Comparison of ENCODE assay signal across 9 cellular contexts in the genomic region with DNA sequence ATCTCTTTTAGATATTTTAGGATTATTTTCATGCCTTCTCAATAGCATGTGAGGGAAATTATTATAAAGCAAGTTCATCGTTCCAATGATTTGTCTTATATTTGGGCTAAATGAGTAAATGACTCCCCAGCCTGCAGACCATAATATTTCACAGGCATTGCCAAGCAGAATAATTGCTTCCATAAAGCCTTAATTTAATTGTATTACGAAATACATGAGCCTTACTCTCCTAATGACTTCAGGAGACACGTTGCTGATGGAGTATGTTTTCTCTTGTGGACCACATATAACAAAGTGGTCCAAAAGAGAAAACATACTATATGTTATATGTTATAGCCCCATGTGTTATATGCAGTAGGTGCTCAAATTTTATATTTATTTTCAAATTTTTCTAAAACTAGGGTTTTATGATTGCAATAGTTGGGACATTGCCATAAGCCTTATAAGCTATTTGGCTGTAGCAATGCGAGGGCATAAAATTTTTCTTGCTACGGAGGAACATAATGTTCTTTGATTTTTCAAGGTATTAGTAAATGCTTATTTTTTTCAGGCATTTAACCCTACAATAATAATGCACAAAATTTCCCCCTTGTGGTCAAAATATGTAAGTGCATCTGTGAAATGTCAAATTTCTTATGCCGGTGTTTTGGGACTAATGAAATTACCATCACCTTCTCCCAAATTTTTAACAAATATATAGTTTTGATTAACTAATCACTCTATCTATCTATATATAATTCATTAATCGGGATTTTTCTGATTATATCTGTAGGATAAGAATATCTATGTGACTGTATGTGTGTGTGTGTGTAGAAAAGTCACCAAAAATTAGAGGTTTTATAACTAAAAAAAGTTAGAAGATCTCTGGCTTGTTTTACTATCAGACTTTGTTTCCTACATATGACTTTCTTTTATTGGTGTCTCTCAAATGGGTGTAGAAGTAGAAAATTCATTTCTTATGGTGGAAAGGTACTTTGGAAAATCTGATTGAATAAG. TPM values are rescaled to one million over a fixed set of nuclear protein-coding genes. Genes with fewer than 3 reads are reported as not detected.
DNase-seq lines count a peak whose midpoint lies in the region; ATAC-seq, FAIRE-seq and TF ChIP-seq lines count a peak whose summit lies in the region.
"Had no signal": no experiment of that assay in that cellular context is flagged by ENCODE, and none has a peak within 500 bp of the region (broad histone marks: within the 10 kb centered on the region; RNA-seq: fewer than 3 reads in every experiment).

No MANE protein-coding gene starts in this region.

- no peaks in the 10 kb centered on the region for H3K27me3 Mint-ChIP-seq in mesothelial cell of epicardium (ENCODE audit: low read depth)

- H3K36me3 Mint-ChIP-seq in mesothelial cell of epicardium = no peaks in the 10 kb centered on the region
- H3K36me3 Mint-ChIP-seq in activated naive CD4-positive, alpha-beta T cell treated with anti-CD3 and anti-CD28 coated beads, Interleukin-2, amount 50 U/mL, for 72 hours = peaks cover 0 to 6% of the 10 kb centered on the region in 2 donors

- peaks cover 11% of the 10 kb centered on the region for H3K9me3 Mint-ChIP-seq in mesothelial cell of epicardium
- H3K9me3 Mint-ChIP-seq in activated naive CD4-positive, alpha-beta T cell treated with anti-CD3 and anti-CD28 coated beads, Interleukin-2, amount 50 U/mL, for 72 hours = peaks cover 0 to 8% of the 10 kb centered on the region in 2 donors

- H3K4me1 Mint-ChIP-seq in mesothelial cell of epicardium = no peaks in the 10 kb centered on the region

- FAIRE-seq in D721Med (lab: Jason Lieb, UNC) = peak; percentile 74

- H3K27ac Mint-ChIP-seq in mesothelial cell of epicardium = no peak overlapping the region
- no peak overlapping the region for H3K27ac Mint-ChIP-seq in activated naive CD4-positive, alpha-beta T cell treated with anti-CD3 and anti-CD28 coated beads, Interleukin-2, amount 50 U/mL, for 72 hours

- peak; percentile 70 for ATAC-seq in HG03175 (IDR thresholded peaks at IDR 0.05; ENCODE audit: unreplicated experiment)
- ATAC-seq in activated naive CD4-positive, alpha-beta T cell treated with anti-CD3 and anti-CD28 coated beads, Interleukin-2, amount 50 U/mL, for 72 hours = no peak
- ATAC-seq in HG02884 (IDR thresholded peaks at IDR 0.05; ENCODE audit: unreplicated experiment) = no peak

- intact Hi-C loops in posterior cingulate gyrus (cut with DNase I) = no loop called here

- H3K4me3 Mint-ChIP-seq in mesothelial cell of epicardium = no peak overlapping the region

- DNase-seq in D721Med (ENCODE audit: insufficient read length, low spot score) (no peak), astrocyte of the hippocampus (ENCODE audit: low read depth, low spot score) (peak; percentile 27), mesothelial cell of epicardium (ENCODE audit: low spot score in 2 of 2, unreplicated experiment in 2 of 2) (no peak), posterior cingulate gyrus (no peak), cortex of kidney (lab: John Stamatoyannopoulos, UW) (no peak)
- no peak for DNase-seq in activated naive CD4-positive, alpha-beta T cell treated with anti-CD3 and anti-CD28 coated beads, Interleukin-2, amount 50 U/mL, for 72 hours (ENCODE audit: low spot score in 2 of 2)
- DNase-seq: activated CD4-positive, alpha-beta T cell treated with anti-CD3 and anti-CD28 coated beads, Interleukin-2, amount 50 U/mL, for 48 hours had no signal

- TF ChIP-seq CTCF in D721Med (IDR thresholded peaks at IDR 0.05; ENCODE audit: insufficient read depth, missing control alignments) (peak; percentile 49), mesothelial cell of epicardium (IDR thresholded peaks at IDR 0.05; ENCODE audit: unreplicated experiment) (peak; percentile 96)

RNA-seq across cellular contexts. Expression of gene TMPRSS11D, which starts 26.4 kb away (rescaled TPM):
- not detected in 3 replicates for total RNA-seq in mesothelial cell of epicardium
- not detected for total RNA-seq in activated naive CD4-positive, alpha-beta T cell treated with anti-CD3 and anti-CD28 coated beads, Interleukin-2, amount 50 U/mL, for 72 hours

RNA-seq across cellular contexts. Expression of gene TMPRSS11A, which starts 53.1 kb away (rescaled TPM):
- total RNA-seq in mesothelial cell of epicardium = 1.6 to 1.8 TPM (median 1.8 TPM) in 3 replicates
- not detected for total RNA-seq in activated naive CD4-positive, alpha-beta T cell treated with anti-CD3 and anti-CD28 coated beads, Interleukin-2, amount 50 U/mL, for 72 hours
